ENCODE assay signal across 9 cellular contexts in genomic region chr2:231612199-231613053, GRCh38. TPM values are rescaled to one million over a fixed set of nuclear protein-coding genes. Genes with fewer than 3 reads are reported as not detected.
DNase-seq lines count a peak whose midpoint lies in the region; ATAC-seq, FAIRE-seq and TF ChIP-seq lines count a peak whose summit lies in the region.
"Had no signal": no experiment of that assay in that cellular context is flagged by ENCODE, and none has a peak within 500 bp of the region (broad histone marks: within the 10 kb centered on the region; RNA-seq: fewer than 3 reads in every experiment).

No MANE protein-coding gene starts in this region.

- H3K4me1 ChIP-seq in CD8-positive, alpha-beta T cell (ENCODE audit: insufficient read depth, low read length), result peaks cover 16% of the 10 kb centered on the region
- H3K4me1 ChIP-seq in NT2/D1 (ENCODE audit: insufficient read depth, insufficient read length), result peaks cover 21% of the 10 kb centered on the region
- peaks cover 28% of the 10 kb centered on the region for H3K4me1 ChIP-seq in endothelial cell of umbilical vein (ENCODE audit: control insufficient read depth, extremely low read depth, insufficient read depth, low read length)

- peak overlapping the region; percentile 42 for H3K27ac Mint-ChIP-seq in CD8-positive, alpha-beta T cell

- H3K9me1 ChIP-seq in endothelial cell of umbilical vein (replicated peaks; ENCODE audit: control insufficient read depth, extremely low read depth, insufficient read depth, low read length), result no peaks in the 10 kb centered on the region

- dilution Hi-C loops in endothelial cell of umbilical vein (cut with MboI; ENCODE audit: extremely low pct_ligation_motif_present, low sequenced_read_pairs), result no loop called here

- DNase-seq in CD8-positive, alpha-beta T cell, result peak; percentile 73 to 92 (median 86)
- DNase-seq in HS-5 (ENCODE audit: low read depth) (peak; percentile 84), NT2/D1 (ENCODE audit: low read depth, low spot score) (peak; percentile 73), endothelial cell of umbilical vein (ENCODE audit: low read depth, low spot score) (peak; percentile 95), mucosa of gallbladder (ENCODE audit: low spot score) (peak; percentile 91)
- DNase-seq in activated CD8-positive, alpha-beta memory T cell treated with anti-CD3 and anti-CD28 coated beads, Interleukin-2, amount 50 U/mL, for 4 hours, result peak; percentile 89
- DNase-seq in stimulated activated CD8-positive, alpha-beta memory T cell treated with anti-CD3 and anti-CD28 coated beads, Interleukin-4, amount 100 ng/mL, for 1 hour (ENCODE audit: low read depth in 2 of 2, low spot score in 1 of 2), result peak; percentile 74 to 80

- no peaks in the 10 kb centered on the region for H3K9me3 ChIP-seq in CD8-positive, alpha-beta T cell (ENCODE audit: low read length)
- no peaks in the 10 kb centered on the region for H3K9me3 ChIP-seq in NT2/D1 (ENCODE audit: insufficient read depth, low read length)
- H3K9me3 ChIP-seq in endothelial cell of umbilical vein (replicated peaks; ENCODE audit: control insufficient read depth, insufficient read depth, low read length), result no peaks in the 10 kb centered on the region

- no peaks in the 10 kb centered on the region for H4K20me1 ChIP-seq in endothelial cell of umbilical vein (replicated peaks; ENCODE audit: control insufficient read depth, extremely low read depth, insufficient read depth, low read length)

- TF ChIP-seq CTCF in CD8-positive, alpha-beta T cell (IDR thresholded peaks at IDR 0.05), result peak; percentile 82
- peak; percentile 74 to 96 for TF ChIP-seq CTCF in endothelial cell of umbilical vein (IDR thresholded peaks at IDR 0.05; ENCODE audit: extremely low read depth in 1 of 2, insufficient read depth in 1 of 2, low read depth in 1 of 2, low read length in 2 of 2)

- ATAC-seq in CD8-positive, alpha-beta T cell, result peak; percentile 78
- peak; percentile 30 for ATAC-seq in GM19438 (IDR thresholded peaks at IDR 0.05; ENCODE audit: low read depth, unreplicated experiment)

- POLR2A ChIA-PET in CD8-positive, alpha-beta T cell (lab: Charles Lee), result interaction anchor here (0.9 to 4.2 kb wide), 7 partner anchors 50 to 148 kb away, joined by 3 to 38 read pairs (median 5); partner anchors contain the start of genes NCL and PTMA
- POLR2A ChIA-PET in endothelial cell of umbilical vein (lab: Charles Lee), result interaction anchor here (0.6 to 1.9 kb wide), 4 partner anchors 21 to 96 kb away, joined by 3 to 15 read pairs (median 7); partner anchors contain the start of gene PTMA

- H2AFZ ChIP-seq in endothelial cell of umbilical vein (ENCODE audit: low read depth, low read length), result peak overlapping the region; percentile 62

- H3K4me3 Mint-ChIP-seq in CD8-positive, alpha-beta T cell, result peak overlapping the region; percentile 88

- CTCF ChIA-PET in CD8-positive, alpha-beta T cell (lab: Charles Lee), result interaction anchor here (0.6 to 12.6 kb wide), 25 partner anchors 8 to 110 kb away, joined by 3 to 199 read pairs (median 4); partner anchors contain the start of gene PTMA
- CTCF ChIA-PET in endothelial cell of umbilical vein (lab: Charles Lee), result interaction anchor here (0.6 to 9.6 kb wide), 23 partner anchors 11 to 289 kb away, joined by 3 to 268 read pairs (median 5); no protein-coding TSS in a partner anchor

- H3K9me3 Mint-ChIP-seq in CD8-positive, alpha-beta T cell, result no peaks in the 10 kb centered on the region

- H3K27me3 Mint-ChIP-seq in CD8-positive, alpha-beta T cell (ENCODE audit: low read depth), result no peaks in the 10 kb centered on the region

- no peaks in the 10 kb centered on the region for H3K36me3 Mint-ChIP-seq in CD8-positive, alpha-beta T cell

- no peaks in the 10 kb centered on the region for H3K79me2 ChIP-seq in endothelial cell of umbilical vein (ENCODE audit: control insufficient read depth, insufficient read depth, low read length)

- TSS peak; percentile 66 for BruUV-seq in endothelial cell of umbilical vein (replicated peaks; lab: Mats Ljungman, UMichigan)

- intact Hi-C loops in CD8-positive, alpha-beta T cell (cut with DNase I, micrococcal nuclease), result loop anchor here (1.0 to 5.0 kb wide), 6 partner anchors 8 to 175 kb away; partner anchors contain the start of gene COPS7B (in 1 of the 2)
- intact Hi-C loops in endothelial cell of umbilical vein (cut with micrococcal nuclease), result loop anchor here (1.0 kb wide), 6 partner anchors 8 to 174 kb away; partner anchors contain the start of genes COPS7B, PDE6D and PTMA

- peak overlapping the region; percentile 18 for H3K4me2 ChIP-seq in endothelial cell of umbilical vein (ENCODE audit: insufficient read depth, low read length)

- H3K9ac ChIP-seq in NT2/D1 (ENCODE audit: insufficient read length, low read depth), result peak overlapping the region; percentile 91
- peak overlapping the region; percentile 58 for H3K9ac ChIP-seq in endothelial cell of umbilical vein (replicated peaks; ENCODE audit: extremely low read depth, insufficient read depth, low read length)

- H3K4me1 Mint-ChIP-seq in CD8-positive, alpha-beta T cell (ENCODE audit: low read depth), result peaks cover 23% of the 10 kb centered on the region

- TF ChIP-seq POLR2A in endothelial cell of umbilical vein (IDR thresholded peaks at IDR 0.05; ENCODE audit: low read depth, low read length), result no peak

- peak; percentile 87 for FAIRE-seq in endothelial cell of umbilical vein (lab: Jason Lieb, UNC)
- FAIRE-seq: islet of Langerhans had no signal

- peak overlapping the region; percentile 55 for H3K4me3 ChIP-seq in CD8-positive, alpha-beta T cell (ENCODE audit: low read depth, low read length)
- H3K4me3 ChIP-seq in NT2/D1 (ENCODE audit: insufficient read length, low read depth) (no peak overlapping the region), endothelial cell of umbilical vein (replicated peaks in 1 of 3; ENCODE audit: insufficient read depth in 1 of 3, low read depth in 1 of 3, low read length in 3 of 3) (no peak overlapping the region)

- H3K27me3 ChIP-seq in CD8-positive, alpha-beta T cell (ENCODE audit: insufficient read depth, low read length), result no peaks in the 10 kb centered on the region
- no peaks in the 10 kb centered on the region for H3K27me3 ChIP-seq in NT2/D1 (ENCODE audit: insufficient read depth, insufficient read length)
- H3K27me3 ChIP-seq in endothelial cell of umbilical vein (ENCODE audit: control insufficient read depth in 2 of 2, insufficient read depth in 2 of 2, low read length in 2 of 2), result no peaks in the 10 kb centered on the region

- H3K36me3 ChIP-seq in CD8-positive, alpha-beta T cell (ENCODE audit: insufficient read depth, low read length), result no peaks in the 10 kb centered on the region
- H3K36me3 ChIP-seq in NT2/D1 (ENCODE audit: insufficient read depth, insufficient read length, low read length), result no peaks in the 10 kb centered on the region
- no peaks in the 10 kb centered on the region for H3K36me3 ChIP-seq in endothelial cell of umbilical vein (ENCODE audit: control insufficient read depth in 2 of 2, extremely low read depth in 1 of 2, insufficient read depth in 2 of 2, low read length in 2 of 2)

- peak overlapping the region; percentile 17 for H3K27ac ChIP-seq in CD8-positive, alpha-beta T cell (ENCODE audit: low read depth, low read length)
- peak overlapping the region; percentile 89 for H3K27ac ChIP-seq in endothelial cell of umbilical vein (ENCODE audit: insufficient read depth, low read depth, low read length)

TF ChIP-seq in endothelial cell of umbilical vein, 7 proteins besides CTCF, POLR2A, EP300 and RAD21:
- TF ChIP-seq MYC (IDR thresholded peaks at IDR 0.05; ENCODE audit: low read depth, low read length) (no peak), MAX (IDR thresholded peaks at IDR 0.05; ENCODE audit: insufficient read depth, insufficient read length) (peak; percentile 36), POLR2AphosphoS5 (IDR thresholded peaks at IDR 0.05; ENCODE audit: insufficient read depth, low read depth, low read length) (peak; percentile 83), JUN (IDR thresholded peaks at IDR 0.05; ENCODE audit: borderline replicate concordance, insufficient read depth, insufficient read length, low read depth) (peak; percentile 68), EZH2 (IDR thresholded peaks at IDR 0.05; ENCODE audit: borderline replicate concordance, low read depth, low read length, severe bottlenecking) (no peak), FOS (IDR thresholded peaks at IDR 0.05; ENCODE audit: borderline replicate concordance, insufficient read depth, low read length) (peak; percentile 86)

RNA-seq across cellular contexts. Expression of gene TEX44, which starts 19.8 kb away (rescaled TPM):
- total RNA-seq in CD8-positive, alpha-beta T cell, result not detected
- not detected in 2 replicates for total RNA-seq in endothelial cell of umbilical vein
- polyA plus RNA-seq in endothelial cell of umbilical vein, result not detected in 2 replicates
- polyA plus RNA-seq in endothelial cell of umbilical vein (2011; cell fraction: cytosol; rRNA removed), result not detected in 2 replicates
- polyA plus RNA-seq in endothelial cell of umbilical vein (2011; cell fraction: nucleus; rRNA removed), result not detected in 2 replicates
- not detected in 2 replicates for polyA plus RNA-seq in endothelial cell of umbilical vein (2012)
- polyA minus RNA-seq in endothelial cell of umbilical vein, result not detected in 2 replicates
- polyA minus RNA-seq in endothelial cell of umbilical vein (2011; cell fraction: cytosol; rRNA and poly(A)+ RNA removed), result not detected
- not detected in 2 replicates for polyA minus RNA-seq in endothelial cell of umbilical vein (2011; cell fraction: nucleus; rRNA and poly(A)+ RNA removed)
- not detected for total RNA-seq in mucosa of gallbladder
